Comparison of ENCODE assay signal across 20 cellular contexts in genomic region chr3:24388611-24389010, GRCh38.
A peak's percentile ranks its signal among the peaks of the same experiment; 100 is the strongest.
DNase-seq lines count a peak whose midpoint lies in the region; ATAC-seq, FAIRE-seq and TF ChIP-seq lines count a peak whose summit lies in the region.
"Had no signal": no experiment of that assay in that cellular context is flagged by ENCODE, and none has a peak within 500 bp of the region (broad histone marks: within the 10 kb centered on the region; RNA-seq: fewer than 3 reads in every experiment).

No MANE protein-coding gene starts in this region.

- CTCF ChIA-PET in activated CD8-positive, alpha-beta T cell treated with anti-CD3 and anti-CD28 coated beads, Interleukin-2, amount 10 ng/mL, durations not matched to agents 7 days and 5 days (lab: Charles Lee) = no interaction called here

- H3K4me3 Mint-ChIP-seq in type B pancreatic cell = peak overlapping the region; percentile 21
- H3K4me3 Mint-ChIP-seq in activated CD8-positive, alpha-beta T cell treated with anti-CD3 and anti-CD28 coated beads, Interleukin-2, amount 10 ng/mL, durations not matched to agents 7 days and 5 days = no peak overlapping the region
- H3K4me3 Mint-ChIP-seq: activated naive CD4-positive, alpha-beta T cell treated with anti-CD3 and anti-CD28 coated beads, Interleukin-2, amount 10 ng/mL, durations not matched to agents 7 days and 5 days; activated T-helper 1 cell treated with anti-CD3 and anti-CD28 coated beads, Interleukin-12 subunit alpha, Interleukin-12 subunit beta, Interleukin-2, Interleukin-4 antibody, amounts not matched to agents 30 ng/mL and 10 ng/mL and 1 ng/mL, durations not matched to agents 14 hours and 24 hours and 36 hours; neural crest cell had no signal

- FAIRE-seq in pancreas (lab: Jason Lieb, UNC) (no peak), RCC 7860 (lab: Jason Lieb, UNC) (no peak)

- TF ChIP-seq CTCF in ascending aorta (IDR thresholded peaks at IDR 0.05) (no peak), gastroesophageal sphincter (IDR thresholded peaks at IDR 0.05) (no peak), pancreas (IDR thresholded peaks at IDR 0.05) (no peak), type B pancreatic cell (conservative IDR thresholded peaks at IDR 0.05) (no peak)

- H3K9me3 ChIP-seq in ascending aorta (no peaks in the 10 kb centered on the region), gastroesophageal sphincter (no peaks in the 10 kb centered on the region), pancreas (no peaks in the 10 kb centered on the region)
- H3K9me3 ChIP-seq: BLaER1 treated with 17β-estradiol and CSF1 and Interleukin-3, amounts not matched to agents 10 nM and 100 nM had no signal

- TF ChIP-seq EP300 in gastroesophageal sphincter (IDR thresholded peaks at IDR 0.05) = no peak

- H3K36me3 ChIP-seq in ascending aorta (no peaks in the 10 kb centered on the region), gastroesophageal sphincter (no peaks in the 10 kb centered on the region), pancreas (no peaks in the 10 kb centered on the region)
- H3K36me3 ChIP-seq: BLaER1 treated with 17β-estradiol and CSF1 and Interleukin-3, amounts not matched to agents 10 nM and 100 nM had no signal

- H3K4me3 ChIP-seq in ascending aorta (no peak overlapping the region), gastroesophageal sphincter (no peak overlapping the region), pancreas (no peak overlapping the region)
- H3K4me3 ChIP-seq: BLaER1 treated with 17β-estradiol and CSF1 and Interleukin-3, amounts not matched to agents 10 nM and 100 nM; dorsolateral prefrontal cortex had no signal

- H3K4me1 Mint-ChIP-seq in type B pancreatic cell (ENCODE audit: unreplicated experiment) = no peaks in the 10 kb centered on the region
- no peaks in the 10 kb centered on the region for H3K4me1 Mint-ChIP-seq in activated CD8-positive, alpha-beta T cell treated with anti-CD3 and anti-CD28 coated beads, Interleukin-2, amount 10 ng/mL, durations not matched to agents 7 days and 5 days (ENCODE audit: low read depth)
- H3K4me1 Mint-ChIP-seq: activated naive CD4-positive, alpha-beta T cell treated with anti-CD3 and anti-CD28 coated beads, Interleukin-2, amount 10 ng/mL, durations not matched to agents 7 days and 5 days; neural crest cell had no signal

- H3K27ac Mint-ChIP-seq in type B pancreatic cell = peak overlapping the region; percentile 26
- no peak overlapping the region for H3K27ac Mint-ChIP-seq in activated CD8-positive, alpha-beta T cell treated with anti-CD3 and anti-CD28 coated beads, Interleukin-2, amount 10 ng/mL, durations not matched to agents 7 days and 5 days
- H3K27ac Mint-ChIP-seq: activated naive CD4-positive, alpha-beta T cell treated with anti-CD3 and anti-CD28 coated beads, Interleukin-2, amount 10 ng/mL, durations not matched to agents 7 days and 5 days; activated T-helper 1 cell treated with anti-CD3 and anti-CD28 coated beads, Interleukin-12 subunit alpha, Interleukin-12 subunit beta, Interleukin-2, Interleukin-4 antibody, amounts not matched to agents 30 ng/mL and 10 ng/mL and 1 ng/mL, durations not matched to agents 14 hours and 24 hours and 36 hours had no signal

- intact Hi-C loops in ascending aorta (cut with DNase I) (no loop called here), pancreas (cut with DNase I) (no loop called here)

- POLR2A ChIA-PET in activated CD8-positive, alpha-beta T cell treated with anti-CD3 and anti-CD28 coated beads, Interleukin-2, amount 10 ng/mL, durations not matched to agents 7 days and 5 days (lab: Charles Lee) = no interaction called here

- H3K27ac ChIP-seq in ascending aorta (peak overlapping the region; percentile 64 to 79), gastroesophageal sphincter (peak overlapping the region; percentile 15 to 77 (median 72)), pancreas (peak overlapping the region in 3 of 4 donors; percentile 16 to 60 (median 38))
- H3K27ac ChIP-seq: BLaER1 treated with 17β-estradiol and CSF1 and Interleukin-3, amounts not matched to agents 10 nM and 100 nM; dorsolateral prefrontal cortex had no signal

- no peak for TF ChIP-seq POLR2A in gastroesophageal sphincter (IDR thresholded peaks at IDR 0.05)

- DNase-seq in ascending aorta (ENCODE audit: low spot score in 2 of 2) (no peak), pancreas (no peak), type B pancreatic cell (ENCODE audit: extremely low spot score, unreplicated experiment) (no peak), RCC 7860 (ENCODE audit: low spot score) (no peak), NCI-H146 (lab: John Stamatoyannopoulos, UW) (no peak)
- DNase-seq in activated CD8-positive, alpha-beta T cell treated with anti-CD3 and anti-CD28 coated beads, Interleukin-2, amount 10 ng/mL, durations not matched to agents 7 days and 5 days = no peak
- DNase-seq: activated CD4-positive, alpha-beta T cell treated with anti-CD3 and anti-CD28 coated beads, Interleukin-2, amount 50 U/mL, for 1 hour; activated naive CD4-positive, alpha-beta T cell treated with anti-CD3 and anti-CD28 coated beads, Interleukin-2, amount 10 ng/mL, durations not matched to agents 7 days and 5 days; amygdala; DND-41; dorsolateral prefrontal cortex; GOT3; KG1; NCI-H774; posterior cingulate gyrus had no signal

- H3K27me3 ChIP-seq in ascending aorta (no peaks in the 10 kb centered on the region), gastroesophageal sphincter (no peaks in the 10 kb centered on the region), pancreas (no peaks in the 10 kb centered on the region)
- H3K27me3 ChIP-seq: BLaER1 treated with 17β-estradiol and CSF1 and Interleukin-3, amounts not matched to agents 10 nM and 100 nM; dorsolateral prefrontal cortex had no signal

- no peaks in the 10 kb centered on the region for H3K36me3 Mint-ChIP-seq in type B pancreatic cell
- H3K36me3 Mint-ChIP-seq in activated CD8-positive, alpha-beta T cell treated with anti-CD3 and anti-CD28 coated beads, Interleukin-2, amount 10 ng/mL, durations not matched to agents 7 days and 5 days (ENCODE audit: low read depth) = no peaks in the 10 kb centered on the region
- H3K36me3 Mint-ChIP-seq: activated naive CD4-positive, alpha-beta T cell treated with anti-CD3 and anti-CD28 coated beads, Interleukin-2, amount 10 ng/mL, durations not matched to agents 7 days and 5 days had no signal

- H3K27me3 Mint-ChIP-seq in type B pancreatic cell = no peaks in the 10 kb centered on the region
- H3K27me3 Mint-ChIP-seq in activated CD8-positive, alpha-beta T cell treated with anti-CD3 and anti-CD28 coated beads, Interleukin-2, amount 10 ng/mL, durations not matched to agents 7 days and 5 days (ENCODE audit: low read depth) = no peaks in the 10 kb centered on the region
- H3K27me3 Mint-ChIP-seq: activated naive CD4-positive, alpha-beta T cell treated with anti-CD3 and anti-CD28 coated beads, Interleukin-2, amount 10 ng/mL, durations not matched to agents 7 days and 5 days had no signal

- ATAC-seq in gastroesophageal sphincter (no peak), pancreas (peak in 3 of 4 donors; percentile 18 to 34 (median 20))
- no peak for ATAC-seq in activated CD8-positive, alpha-beta T cell treated with anti-CD3 and anti-CD28 coated beads, Interleukin-2, amount 10 ng/mL, durations not matched to agents 7 days and 5 days
- ATAC-seq: SK-N-SH treated with all-trans-retinoic acid at 6 μM for 48 hours had no signal

- no peaks in the 10 kb centered on the region for H3K9me3 Mint-ChIP-seq in type B pancreatic cell
- no peaks in the 10 kb centered on the region for H3K9me3 Mint-ChIP-seq in activated CD8-positive, alpha-beta T cell treated with anti-CD3 and anti-CD28 coated beads, Interleukin-2, amount 10 ng/mL, durations not matched to agents 7 days and 5 days (ENCODE audit: insufficient read depth)
- H3K9me3 Mint-ChIP-seq: activated naive CD4-positive, alpha-beta T cell treated with anti-CD3 and anti-CD28 coated beads, Interleukin-2, amount 10 ng/mL, durations not matched to agents 7 days and 5 days; activated T-helper 1 cell treated with anti-CD3 and anti-CD28 coated beads, Interleukin-12 subunit alpha, Interleukin-12 subunit beta, Interleukin-2, Interleukin-4 antibody, amounts not matched to agents 30 ng/mL and 10 ng/mL and 1 ng/mL, durations not matched to agents 14 hours and 24 hours and 36 hours; neural crest cell had no signal

- H3K4me1 ChIP-seq in ascending aorta = peaks cover 10 to 44% of the 10 kb centered on the region in 2 donors
- H3K4me1 ChIP-seq in gastroesophageal sphincter = peaks cover 3 to 82% (median 19%) of the 10 kb centered on the region in 3 donors
- peaks cover 9 to 27% (median 25%) of the 10 kb centered on the region in 3 donors for H3K4me1 ChIP-seq in pancreas
- H3K4me1 ChIP-seq: BLaER1 treated with 17β-estradiol and CSF1 and Interleukin-3, amounts not matched to agents 10 nM and 100 nM had no signal

Comparison
In these comparisons a context has a peak if more than half of its experiments do, and no peak if none do; other contexts are left out.
1. ATAC-seq: peak in pancreas (3 of 4); none in gastroesophageal sphincter (single experiment) and activated CD8-positive, alpha-beta T cell treated with anti-CD3 and anti-CD28 coated beads, Interleukin-2, amount 10 ng/mL, durations not matched to agents 7 days and 5 days (single experiment).
2. Peak in every context shown above with its lines, with median percentiles within 50 percentile points of each other: H3K27ac ChIP-seq.